Comparison of ENCODE assay signal across 1 cellular context in genomic region chr12:39490500-39491276, GRCh38.
A peak's percentile ranks its signal among the peaks of the same experiment; 100 is the strongest.
TF ChIP-seq lines count a peak whose summit lies in the region.

No MANE protein-coding gene starts in this region.

TF ChIP-seq in HEK293, 187 proteins besides CTCF, POLR2A, EP300 and RAD21 (continued from another document):
- TF ChIP-seq ZNF677 (tag by site-specific recombination; IDR thresholded peaks at IDR 0.05) (no peak), OVOL3 (tag by site-specific recombination; IDR thresholded peaks at IDR 0.05) (no peak), ZNF302 (tag by site-specific recombination; IDR thresholded peaks at IDR 0.05; ENCODE audit: low read depth) (no peak), ZNF629 (tag by site-specific recombination; IDR thresholded peaks at IDR 0.05) (0 out of 2 replicates have a peak, but pooled peaks have one; percentile 20), ZNF155 (tag by site-specific recombination; IDR thresholded peaks at IDR 0.05) (no peak), ZNF426 (tag by site-specific recombination; IDR thresholded peaks at IDR 0.05) (no peak), ZNF585B (tag by site-specific recombination; IDR thresholded peaks at IDR 0.05) (no peak), SETDB1 (IDR thresholded peaks at IDR 0.05; ENCODE audit: insufficient read length, low read length) (no peak), ZNF621 (tag by site-specific recombination; IDR thresholded peaks at IDR 0.05) (no peak), ZBTB48 (tag by site-specific recombination; IDR thresholded peaks at IDR 0.05) (no peak), ZNF362 (tag by site-specific recombination; IDR thresholded peaks at IDR 0.05) (no peak), ZBTB17 (tag by site-specific recombination; IDR thresholded peaks at IDR 0.05) (no peak), ZNF114 (tag by site-specific recombination; IDR thresholded peaks at IDR 0.05) (no peak), ZNF433 (tag by site-specific recombination; IDR thresholded peaks at IDR 0.05; ENCODE audit: low read depth) (no peak), ZSCAN16 (tag by site-specific recombination; IDR thresholded peaks at IDR 0.05) (no peak), ZNF133 (tag by site-specific recombination; IDR thresholded peaks at IDR 0.05) (no peak)
- TF ChIP-seq, protein P1, sequence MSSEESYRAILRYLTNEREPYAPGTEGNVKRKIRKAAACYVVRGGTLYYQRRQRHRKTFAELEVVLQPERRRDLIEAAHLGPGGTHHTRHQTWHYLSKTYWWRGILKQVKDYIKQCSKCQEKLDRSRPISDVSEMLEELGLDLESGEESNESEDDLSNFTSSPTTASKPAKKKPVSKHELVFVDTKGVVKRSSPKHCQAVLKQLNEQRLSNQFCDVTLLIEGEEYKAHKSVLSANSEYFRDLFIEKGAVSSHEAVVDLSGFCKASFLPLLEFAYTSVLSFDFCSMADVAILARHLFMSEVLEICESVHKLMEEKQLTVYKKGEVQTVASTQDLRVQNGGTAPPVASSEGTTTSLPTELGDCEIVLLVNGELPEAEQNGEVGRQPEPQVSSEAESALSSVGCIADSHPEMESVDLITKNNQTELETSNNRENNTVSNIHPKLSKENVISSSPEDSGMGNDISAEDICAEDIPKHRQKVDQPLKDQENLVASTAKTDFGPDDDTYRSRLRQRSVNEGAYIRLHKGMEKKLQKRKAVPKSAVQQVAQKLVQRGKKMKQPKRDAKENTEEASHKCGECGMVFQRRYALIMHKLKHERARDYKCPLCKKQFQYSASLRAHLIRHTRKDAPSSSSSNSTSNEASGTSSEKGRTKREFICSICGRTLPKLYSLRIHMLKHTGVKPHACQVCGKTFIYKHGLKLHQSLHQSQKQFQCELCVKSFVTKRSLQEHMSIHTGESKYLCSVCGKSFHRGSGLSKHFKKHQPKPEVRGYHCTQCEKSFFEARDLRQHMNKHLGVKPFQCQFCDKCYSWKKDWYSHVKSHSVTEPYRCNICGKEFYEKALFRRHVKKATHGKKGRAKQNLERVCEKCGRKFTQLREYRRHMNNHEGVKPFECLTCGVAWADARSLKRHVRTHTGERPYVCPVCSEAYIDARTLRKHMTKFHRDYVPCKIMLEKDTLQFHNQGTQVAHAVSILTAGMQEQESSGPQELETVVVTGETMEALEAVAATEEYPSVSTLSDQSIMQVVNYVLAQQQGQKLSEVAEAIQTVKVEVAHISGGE (tag by site-specific recombination; conservative IDR thresholded peaks at IDR 0.05; ENCODE audit: low read depth), result no peak
- TF ChIP-seq, protein P2, sequence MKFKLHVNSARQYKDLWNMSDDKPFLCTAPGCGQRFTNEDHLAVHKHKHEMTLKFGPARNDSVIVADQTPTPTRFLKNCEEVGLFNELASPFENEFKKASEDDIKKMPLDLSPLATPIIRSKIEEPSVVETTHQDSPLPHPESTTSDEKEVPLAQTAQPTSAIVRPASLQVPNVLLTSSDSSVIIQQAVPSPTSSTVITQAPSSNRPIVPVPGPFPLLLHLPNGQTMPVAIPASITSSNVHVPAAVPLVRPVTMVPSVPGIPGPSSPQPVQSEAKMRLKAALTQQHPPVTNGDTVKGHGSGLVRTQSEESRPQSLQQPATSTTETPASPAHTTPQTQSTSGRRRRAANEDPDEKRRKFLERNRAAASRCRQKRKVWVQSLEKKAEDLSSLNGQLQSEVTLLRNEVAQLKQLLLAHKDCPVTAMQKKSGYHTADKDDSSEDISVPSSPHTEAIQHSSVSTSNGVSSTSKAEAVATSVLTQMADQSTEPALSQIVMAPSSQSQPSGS (tag by site-specific recombination; IDR thresholded peaks at IDR 0.05; ENCODE audit: low read depth), result peak; percentile 75
- TF ChIP-seq, protein P3, sequence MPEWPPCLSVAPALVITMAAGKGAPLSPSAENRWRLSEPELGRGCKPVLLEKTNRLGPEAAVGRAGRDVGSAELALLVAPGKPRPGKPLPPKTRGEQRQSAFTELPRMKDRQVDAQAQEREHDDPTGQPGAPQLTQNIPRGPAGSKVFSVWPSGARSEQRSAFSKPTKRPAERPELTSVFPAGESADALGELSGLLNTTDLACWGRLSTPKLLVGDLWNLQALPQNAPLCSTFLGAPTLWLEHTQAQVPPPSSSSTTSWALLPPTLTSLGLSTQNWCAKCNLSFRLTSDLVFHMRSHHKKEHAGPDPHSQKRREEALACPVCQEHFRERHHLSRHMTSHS (tag by site-specific recombination; IDR thresholded peaks at IDR 0.05), result no peak
